ENCODE assay signal across 1 cellular context in genomic region chr11:69866648-69867047, GRCh38.
TF ChIP-seq lines count a peak whose summit lies in the region.

No MANE protein-coding gene starts in this region.

TF ChIP-seq in IMR-90, 13 proteins besides CTCF, POLR2A, EP300 and RAD21 (continued from another document):
- no peak for TF ChIP-seq ELK1 (IDR thresholded peaks at IDR 0.05; ENCODE audit: borderline replicate concordance, low read depth, low read length)
- no peak for TF ChIP-seq NFE2L2 (IDR thresholded peaks at IDR 0.05; ENCODE audit: low read depth, low read length)
- TF ChIP-seq, protein P1, sequence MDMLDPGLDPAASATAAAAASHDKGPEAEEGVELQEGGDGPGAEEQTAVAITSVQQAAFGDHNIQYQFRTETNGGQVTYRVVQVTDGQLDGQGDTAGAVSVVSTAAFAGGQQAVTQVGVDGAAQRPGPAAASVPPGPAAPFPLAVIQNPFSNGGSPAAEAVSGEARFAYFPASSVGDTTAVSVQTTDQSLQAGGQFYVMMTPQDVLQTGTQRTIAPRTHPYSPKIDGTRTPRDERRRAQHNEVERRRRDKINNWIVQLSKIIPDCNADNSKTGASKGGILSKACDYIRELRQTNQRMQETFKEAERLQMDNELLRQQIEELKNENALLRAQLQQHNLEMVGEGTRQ (IDR thresholded peaks at IDR 0.05; ENCODE audit: low read depth, low read length) = no peak
- TF ChIP-seq FOS (IDR thresholded peaks at IDR 0.05; ENCODE audit: low read depth, low read length) = no peak
- TF ChIP-seq BHLHE40 (IDR thresholded peaks at IDR 0.05; ENCODE audit: low read depth, low read length) = no peak
- TF ChIP-seq MAFK (IDR thresholded peaks at IDR 0.05; ENCODE audit: low read depth, low read length) = no peak
